ENCODE assay signal across 1 cellular context in genomic region chr1:1173061-1173792, GRCh38.
TF ChIP-seq lines count a peak whose summit lies in the region.

No MANE protein-coding gene starts in this region.

TF ChIP-seq in H1, 55 proteins besides CTCF, POLR2A, EP300 and RAD21:
- TF ChIP-seq BACH1 (IDR thresholded peaks at IDR 0.05; ENCODE audit: low read length) (no peak), FOSL1 (IDR thresholded peaks at IDR 0.05; ENCODE audit: insufficient read depth, low read depth, low read length) (no peak), ASH2L (IDR thresholded peaks at IDR 0.05; ENCODE audit: low read length) (no peak), CHD7 (IDR thresholded peaks at IDR 0.05; ENCODE audit: insufficient replicate concordance, low read length) (no peak), E2F6 (IDR thresholded peaks at IDR 0.05) (0 out of 2 replicates have a peak, but pooled peaks have one; percentile 3)
TF ChIP-seq in H1: peak in this region for 1.
